In genomic region chr19:36114763-36115452, GRCh38 we compare ENCODE assay signal across 8 cellular contexts. TPM values are rescaled to one million over a fixed set of nuclear protein-coding genes. Genes with fewer than 3 reads are reported as not detected.
A peak's percentile ranks its signal among the peaks of the same experiment; 100 is the strongest.
DNase-seq lines count a peak whose midpoint lies in the region; ATAC-seq and TF ChIP-seq lines count a peak whose summit lies in the region.

TSS of gene POLR2I (minus strand) at chr19:36114875. CDS start at chr19:36114856, 19 bp downstream.

- peak within 1 kb of the TSS; percentile 86 to 98 for H3K9ac ChIP-seq in colonic mucosa (ENCODE audit: low read depth in 2 of 2, low read length in 2 of 2)

- peak within 1 kb of the TSS; percentile 95 for H3K27ac Mint-ChIP-seq in activated CD4-positive, alpha-beta T cell treated with anti-CD3 and anti-CD28 coated beads, Interleukin-2, amount 10 ng/mL, durations not matched to agents 24 days and 14 days

- peak; percentile 90 for ATAC-seq in GM19324 (IDR thresholded peaks at IDR 0.05; ENCODE audit: low FRiP score, unreplicated experiment)
- ATAC-seq in HG03469 (IDR thresholded peaks at IDR 0.05; ENCODE audit: unreplicated experiment), result peak; percentile 66

- H3K9me3 ChIP-seq in colonic mucosa, result no peaks in the 10 kb centered on the region

- TF ChIP-seq CTCF in BJ (IDR thresholded peaks at IDR 0.05; ENCODE audit: insufficient read depth, low read depth, low read length) (no peak), colonic mucosa (IDR thresholded peaks at IDR 0.05) (no peak)

- H3K27ac ChIP-seq in colonic mucosa, result peak within 1 kb of the TSS; percentile 68
- H3K27ac ChIP-seq in layer of hippocampus (ENCODE audit: low read depth, low read length), result peak within 1 kb of the TSS; percentile 95

- peak within 1 kb of the TSS; percentile 94 for H3K4me3 Mint-ChIP-seq in activated CD4-positive, alpha-beta T cell treated with anti-CD3 and anti-CD28 coated beads, Interleukin-2, amount 10 ng/mL, durations not matched to agents 24 days and 14 days

- H3K27me3 Mint-ChIP-seq in activated CD4-positive, alpha-beta T cell treated with anti-CD3 and anti-CD28 coated beads, Interleukin-2, amount 10 ng/mL, durations not matched to agents 24 days and 14 days, result peaks cover 4% of the 10 kb centered on the region

- H3K36me3 Mint-ChIP-seq in activated CD4-positive, alpha-beta T cell treated with anti-CD3 and anti-CD28 coated beads, Interleukin-2, amount 10 ng/mL, durations not matched to agents 24 days and 14 days (ENCODE audit: low read depth), result peaks cover 37% of the 10 kb centered on the region

- H3K9me3 Mint-ChIP-seq in activated CD4-positive, alpha-beta T cell treated with anti-CD3 and anti-CD28 coated beads, Interleukin-2, amount 10 ng/mL, durations not matched to agents 24 days and 14 days, result no peaks in the 10 kb centered on the region

- peaks cover 29% of the 10 kb centered on the region for H3K4me1 Mint-ChIP-seq in activated CD4-positive, alpha-beta T cell treated with anti-CD3 and anti-CD28 coated beads, Interleukin-2, amount 10 ng/mL, durations not matched to agents 24 days and 14 days

- intact Hi-C loops in activated CD4-positive, alpha-beta T cell treated with anti-CD3 and anti-CD28 coated beads, Interleukin-2, amount 10 ng/mL, durations not matched to agents 24 days and 14 days (cut with micrococcal nuclease), result loop anchor here (1.0 to 10.0 kb wide), 8 partner anchors 12 to 1350 kb away; partner anchors contain the start of genes ALKBH6, CAPNS1, IGFLR1 and LIN37
- intact Hi-C loops in colonic mucosa (cut with DNase I), result loop anchor here (10.0 kb wide), 2 partner anchors 60 to 100 kb away; partner anchors contain the start of genes ALKBH6, THAP8 and WDR62

- DNase-seq in BJ (ENCODE audit: low read depth) (peak; percentile 99), NCI-H526 treated with DMSO at 0.1 percent for 48 hours (lab: John Stamatoyannopoulos, UW) (peak; percentile 100), colonic mucosa (peak; percentile 99)
- DNase-seq in activated CD4-positive, alpha-beta T cell treated with anti-CD3 and anti-CD28 coated beads, Interleukin-2, amount 10 ng/mL, durations not matched to agents 24 days and 14 days, result peak; percentile 99
- DNase-seq in stimulated activated CD4-positive, alpha-beta T cell treated with anti-CD3 and anti-CD28 coated beads, Interleukin-1b, Interleukin-23, amount 100 ng/mL, for 4 hours (ENCODE audit: low read depth in 2 of 2), result peak; percentile 96 to 97

- peaks cover 13% of the 10 kb centered on the region for H3K4me1 ChIP-seq in colonic mucosa

- peaks cover 11% of the 10 kb centered on the region for H3K36me3 ChIP-seq in BJ (ENCODE audit: control insufficient read depth, insufficient read depth, low read length)
- H3K36me3 ChIP-seq in colonic mucosa, result no peaks in the 10 kb centered on the region

- H3K4me3 ChIP-seq in BJ (ENCODE audit: low read depth, low read length) (peak within 1 kb of the TSS; percentile 98), colonic mucosa (peak within 1 kb of the TSS; percentile 75)

- POLR2A ChIA-PET in BJ (lab: Charles Lee), result interaction anchor here (0.6 to 1.2 kb wide), 5 partner anchors 13 to 1876 kb away, joined by 3 to 8 read pairs (median 3); partner anchors contain the start of genes ZNF146 and ZNF565

- CTCF ChIA-PET in BJ (lab: Yijun Ruan, JAX), result interaction anchor here (0.8 to 4.5 kb wide), 7 partner anchors 12 to 55 kb away, joined by 3 to 24 read pairs (median 3); no protein-coding TSS in a partner anchor

- H3K27me3 ChIP-seq in BJ (ENCODE audit: control insufficient read depth, insufficient read depth, low read length), result no peaks in the 10 kb centered on the region
- H3K27me3 ChIP-seq in colonic mucosa, result no peaks in the 10 kb centered on the region
- H3K27me3 ChIP-seq in layer of hippocampus (ENCODE audit: control insufficient read depth, insufficient read depth, low read length), result no peaks in the 10 kb centered on the region

RNA-seq across cellular contexts. Expression of gene POLR2I, which starts in this region (rescaled TPM):
- polyA plus RNA-seq in BJ (2011; rRNA removed), result 67.1 and 94.0 TPM in 2 replicates
- polyA minus RNA-seq in BJ (2011; rRNA and poly(A)+ RNA removed), result 93.8 and 150 TPM in 2 replicates
- total RNA-seq in activated CD4-positive, alpha-beta T cell treated with anti-CD3 and anti-CD28 coated beads, Interleukin-2, amount 10 ng/mL, durations not matched to agents 24 days and 14 days, result 83.4 and 86.3 TPM in 2 replicates
- total RNA-seq in colonic mucosa, result 10 to 100 TPM; 41.6 to 94.0 TPM

Comparison
In these comparisons a context has a peak if more than half of its experiments do, and no peak if none do; other contexts are left out.
1. Peak in every context shown above with its lines: DNase-seq, ATAC-seq, H3K4me3 ChIP-seq and H3K27ac ChIP-seq.